1 cellular context compared by ENCODE assay signal in genomic region chr6:36608788-36609563, GRCh38.
TF ChIP-seq lines count a peak whose summit lies in the region.

No MANE protein-coding gene starts in this region.

TF ChIP-seq in SK-N-SH, 30 proteins besides CTCF, POLR2A, EP300 and RAD21 (continued from another document):
- TF ChIP-seq ZBTB33 (IDR thresholded peaks at IDR 0.05; ENCODE audit: borderline replicate concordance, low read depth) (no peak), NRF1 (IDR thresholded peaks at IDR 0.05; ENCODE audit: low read depth, low read length) (no peak)
